In the genomic region with DNA sequence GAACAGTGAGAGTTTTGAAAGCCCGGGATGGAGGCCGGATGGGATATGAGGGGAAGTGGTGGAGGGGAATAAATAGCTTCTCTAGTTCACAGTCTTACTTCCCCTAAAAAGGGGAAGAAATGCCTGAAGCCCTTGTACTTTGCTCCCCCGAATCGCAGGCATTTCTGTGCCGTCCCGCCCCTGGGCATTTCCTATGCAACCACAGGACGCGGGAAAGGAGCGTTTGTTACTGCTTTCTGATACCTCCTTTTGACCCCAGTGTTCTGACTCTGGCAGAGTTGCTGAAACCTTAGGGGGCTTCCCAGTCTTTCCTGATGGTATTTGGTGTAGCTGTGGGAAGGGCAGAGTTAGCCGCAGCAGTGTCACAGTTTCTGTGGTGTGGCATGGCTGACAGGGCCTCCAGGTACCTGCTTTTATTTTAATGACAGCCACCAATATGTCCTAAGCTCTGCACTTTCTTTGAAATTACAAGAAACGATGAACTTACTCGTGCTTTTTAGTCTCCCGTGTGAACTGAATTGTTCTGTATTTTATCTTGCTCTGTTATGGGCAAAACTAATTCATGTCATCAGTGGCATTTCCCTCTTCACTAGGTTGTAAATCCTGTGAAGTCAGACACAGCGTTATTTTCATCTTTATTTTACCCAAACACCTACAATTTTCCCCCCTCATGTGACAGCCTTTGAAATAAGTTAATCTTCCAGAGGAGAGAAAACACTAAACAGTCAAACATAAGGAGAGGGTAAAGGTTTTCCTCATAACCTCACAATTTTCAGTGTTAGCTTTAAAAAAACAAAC, we compare ENCODE assay signal across 1 cellular context.
TF ChIP-seq lines count a peak whose summit lies in the region.

No MANE protein-coding gene starts in this region.

TF ChIP-seq in HepG2, 621 proteins besides CTCF, POLR2A, EP300 and RAD21 (continued from another document and continues in another):
- TF ChIP-seq, protein P1, sequence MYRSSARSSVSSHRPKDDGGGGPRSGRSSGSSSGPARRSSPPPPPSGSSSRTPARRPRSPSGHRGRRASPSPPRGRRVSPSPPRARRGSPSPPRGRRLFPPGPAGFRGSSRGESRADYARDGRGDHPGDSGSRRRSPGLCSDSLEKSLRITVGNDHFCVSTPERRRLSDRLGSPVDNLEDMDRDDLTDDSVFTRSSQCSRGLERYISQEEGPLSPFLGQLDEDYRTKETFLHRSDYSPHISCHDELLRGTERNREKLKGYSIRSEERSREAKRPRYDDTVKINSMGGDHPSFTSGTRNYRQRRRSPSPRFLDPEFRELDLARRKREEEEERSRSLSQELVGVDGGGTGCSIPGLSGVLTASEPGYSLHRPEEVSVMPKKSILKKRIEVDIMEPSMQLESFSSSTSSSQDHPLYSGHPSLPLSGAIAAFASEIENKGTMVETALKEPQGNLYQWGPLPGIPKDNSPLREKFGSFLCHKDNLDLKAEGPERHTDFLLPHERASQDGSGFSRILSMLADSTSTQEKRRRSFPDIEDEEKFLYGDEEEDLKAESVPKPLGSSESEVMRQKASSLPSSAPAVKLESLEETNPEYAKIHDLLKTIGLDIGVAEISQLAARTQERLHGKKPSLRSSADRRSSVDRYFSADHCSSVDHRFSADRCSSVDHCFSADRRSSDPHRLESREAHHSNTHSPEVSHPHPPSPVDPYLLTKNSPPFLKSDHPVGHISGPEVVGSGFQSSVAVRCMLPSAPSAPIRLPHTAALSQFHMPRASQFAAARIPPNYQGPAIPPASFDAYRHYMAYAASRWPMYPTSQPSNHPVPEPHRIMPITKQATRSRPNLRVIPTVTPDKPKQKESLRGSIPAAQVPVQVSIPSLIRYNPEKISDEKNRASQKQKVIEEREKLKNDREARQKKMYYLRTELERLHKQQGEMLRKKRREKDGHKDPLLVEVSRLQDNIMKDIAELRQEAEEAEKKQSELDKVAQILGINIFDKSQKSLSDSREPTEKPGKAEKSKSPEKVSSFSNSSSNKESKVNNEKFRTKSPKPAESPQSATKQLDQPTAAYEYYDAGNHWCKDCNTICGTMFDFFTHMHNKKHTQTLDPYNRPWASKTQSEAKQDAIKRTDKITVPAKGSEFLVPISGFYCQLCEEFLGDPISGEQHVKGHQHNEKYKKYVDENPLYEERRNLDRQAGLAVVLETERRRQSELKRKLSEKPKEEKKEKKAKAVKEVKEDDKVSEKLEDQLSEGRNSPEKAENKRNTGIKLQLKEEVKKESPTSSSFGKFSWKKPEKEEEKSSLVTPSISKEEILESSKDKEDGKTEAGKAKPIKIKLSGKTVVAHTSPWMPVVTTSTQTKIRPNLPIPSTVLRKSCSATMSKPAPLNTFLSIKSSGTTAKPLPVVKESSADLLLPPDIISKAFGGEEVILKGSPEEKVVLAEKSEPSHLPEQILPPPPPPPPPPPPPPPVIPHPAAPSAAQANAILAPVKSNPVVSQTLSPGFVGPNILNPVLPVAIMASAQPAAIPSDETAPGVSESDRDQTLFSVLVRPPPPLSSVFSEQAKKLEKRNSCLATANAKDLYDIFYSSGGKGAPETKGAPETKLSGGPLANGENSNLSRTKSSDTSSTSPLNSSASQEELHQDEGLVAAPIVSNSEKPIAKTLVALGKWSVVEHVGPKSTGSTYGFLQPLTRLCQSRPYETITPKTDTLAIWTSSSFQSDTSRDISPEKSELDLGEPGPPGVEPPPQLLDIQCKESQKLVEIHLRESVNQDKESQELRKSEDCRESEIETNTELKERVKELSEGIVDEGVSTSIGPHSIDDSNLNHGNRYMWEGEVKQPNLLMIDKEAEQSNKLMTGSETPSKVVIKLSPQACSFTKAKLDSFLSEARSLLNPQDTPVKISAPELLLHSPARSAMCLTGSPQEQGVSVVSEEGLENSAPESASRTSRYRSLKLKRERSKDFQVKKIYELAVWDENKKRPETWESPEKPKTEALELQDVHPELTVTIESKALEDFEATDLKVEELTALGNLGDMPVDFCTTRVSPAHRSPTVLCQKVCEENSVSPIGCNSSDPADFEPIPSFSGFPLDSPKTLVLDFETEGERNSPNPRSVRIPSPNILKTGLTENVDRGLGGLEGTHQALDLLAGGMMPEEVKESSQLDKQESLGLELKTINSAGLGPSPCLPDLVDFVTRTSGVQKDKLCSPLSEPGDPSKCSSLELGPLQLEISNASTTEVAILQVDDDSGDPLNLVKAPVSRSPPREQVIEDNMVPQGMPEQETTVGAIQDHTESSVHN (CRISPR knock-in tag; IDR thresholded peaks at IDR 0.05), result no peak
- TF ChIP-seq, protein P2, sequence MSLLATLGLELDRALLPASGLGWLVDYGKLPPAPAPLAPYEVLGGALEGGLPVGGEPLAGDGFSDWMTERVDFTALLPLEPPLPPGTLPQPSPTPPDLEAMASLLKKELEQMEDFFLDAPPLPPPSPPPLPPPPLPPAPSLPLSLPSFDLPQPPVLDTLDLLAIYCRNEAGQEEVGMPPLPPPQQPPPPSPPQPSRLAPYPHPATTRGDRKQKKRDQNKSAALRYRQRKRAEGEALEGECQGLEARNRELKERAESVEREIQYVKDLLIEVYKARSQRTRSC (CRISPR knock-in tag; IDR thresholded peaks at IDR 0.05; ENCODE audit: low read depth), result no peak
- TF ChIP-seq ZNF484 (CRISPR knock-in tag; IDR thresholded peaks at IDR 0.05; ENCODE audit: borderline replicate concordance, low read depth) (no peak), ZNF20 (CRISPR knock-in tag; IDR thresholded peaks at IDR 0.05) (no peak), ZNF460 (CRISPR knock-in tag; IDR thresholded peaks at IDR 0.05; ENCODE audit: borderline replicate concordance) (no peak), ZNF143 (CRISPR knock-in tag; IDR thresholded peaks at IDR 0.05) (no peak), FOXA3 (CRISPR knock-in tag; IDR thresholded peaks at IDR 0.05) (no peak), ZNF616 (CRISPR knock-in tag; IDR thresholded peaks at IDR 0.05; ENCODE audit: low read depth) (no peak), SETDB1 (CRISPR knock-in tag; IDR thresholded peaks at IDR 0.05; ENCODE audit: borderline replicate concordance) (no peak), ZNF619 (CRISPR knock-in tag; IDR thresholded peaks at IDR 0.05) (no peak), NFRKB (IDR thresholded peaks at IDR 0.05) (no peak), SNRNP70 (IDR thresholded peaks at IDR 0.05; ENCODE audit: low read depth, low read length) (no peak), KMT2B (CRISPR knock-in tag; IDR thresholded peaks at IDR 0.05) (no peak), HMGA1 (CRISPR knock-in tag; conservative IDR thresholded peaks at IDR 0.05) (no peak), HNRNPK (IDR thresholded peaks at IDR 0.05; ENCODE audit: low read depth, low read length, poor library complexity, severe bottlenecking) (peak; percentile 12), NBN (conservative IDR thresholded peaks at IDR 0.05) (no peak), RELA (CRISPR knock-in tag; IDR thresholded peaks at IDR 0.05) (no peak), ARNT (IDR thresholded peaks at IDR 0.05) (no peak), SRY (CRISPR knock-in tag; IDR thresholded peaks at IDR 0.05) (no peak), TRIM24 (CRISPR knock-in tag; IDR thresholded peaks at IDR 0.05) (no peak)
- TF ChIP-seq, protein P3, sequence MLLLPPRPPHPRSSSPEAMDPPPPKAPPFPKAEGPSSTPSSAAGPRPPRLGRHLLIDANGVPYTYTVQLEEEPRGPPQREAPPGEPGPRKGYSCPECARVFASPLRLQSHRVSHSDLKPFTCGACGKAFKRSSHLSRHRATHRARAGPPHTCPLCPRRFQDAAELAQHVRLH (CRISPR knock-in tag; IDR thresholded peaks at IDR 0.05; ENCODE audit: borderline replicate concordance, low read depth), result 0 out of 2 replicates have a peak, but pooled peaks have one; percentile 2
- TF ChIP-seq, protein P4, sequence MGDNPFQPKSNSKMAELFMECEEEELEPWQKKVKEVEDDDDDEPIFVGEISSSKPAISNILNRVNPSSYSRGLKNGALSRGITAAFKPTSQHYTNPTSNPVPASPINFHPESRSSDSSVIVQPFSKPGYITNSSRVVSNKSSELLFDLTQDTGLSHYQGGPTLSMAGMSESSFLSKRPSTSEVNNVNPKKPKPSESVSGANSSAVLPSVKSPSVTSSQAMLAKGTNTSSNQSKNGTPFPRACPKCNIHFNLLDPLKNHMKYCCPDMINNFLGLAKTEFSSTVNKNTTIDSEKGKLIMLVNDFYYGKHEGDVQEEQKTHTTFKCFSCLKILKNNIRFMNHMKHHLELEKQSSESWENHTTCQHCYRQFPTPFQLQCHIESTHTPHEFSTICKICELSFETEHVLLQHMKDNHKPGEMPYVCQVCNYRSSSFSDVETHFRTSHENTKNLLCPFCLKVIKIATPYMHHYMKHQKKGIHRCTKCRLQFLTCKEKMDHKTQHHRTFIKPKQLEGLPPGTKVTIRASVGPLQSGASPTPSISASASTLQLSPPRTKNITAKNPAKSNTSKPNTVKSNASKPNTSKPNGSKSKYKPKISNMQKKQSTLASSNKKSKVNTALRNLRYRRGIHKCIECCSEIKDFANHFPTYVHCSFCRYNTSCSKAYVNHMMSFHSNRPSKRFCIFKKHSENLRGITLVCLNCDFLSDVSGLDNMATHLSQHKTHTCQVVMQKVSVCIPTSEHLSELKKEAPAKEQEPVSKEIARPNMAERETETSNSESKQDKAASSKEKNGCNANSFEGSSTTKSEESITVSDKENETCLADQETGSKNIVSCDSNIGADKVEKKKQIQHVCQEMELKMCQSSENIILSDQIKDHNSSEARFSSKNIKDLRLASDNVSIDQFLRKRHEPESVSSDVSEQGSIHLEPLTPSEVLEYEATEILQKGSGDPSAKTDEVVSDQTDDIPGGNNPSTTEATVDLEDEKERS (CRISPR knock-in tag; IDR thresholded peaks at IDR 0.05), result no peak
- TF ChIP-seq, protein P5, sequence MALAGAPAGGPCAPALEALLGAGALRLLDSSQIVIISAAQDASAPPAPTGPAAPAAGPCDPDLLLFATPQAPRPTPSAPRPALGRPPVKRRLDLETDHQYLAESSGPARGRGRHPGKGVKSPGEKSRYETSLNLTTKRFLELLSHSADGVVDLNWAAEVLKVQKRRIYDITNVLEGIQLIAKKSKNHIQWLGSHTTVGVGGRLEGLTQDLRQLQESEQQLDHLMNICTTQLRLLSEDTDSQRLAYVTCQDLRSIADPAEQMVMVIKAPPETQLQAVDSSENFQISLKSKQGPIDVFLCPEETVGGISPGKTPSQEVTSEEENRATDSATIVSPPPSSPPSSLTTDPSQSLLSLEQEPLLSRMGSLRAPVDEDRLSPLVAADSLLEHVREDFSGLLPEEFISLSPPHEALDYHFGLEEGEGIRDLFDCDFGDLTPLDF (CRISPR knock-in tag; IDR thresholded peaks at IDR 0.05), result no peak
- TF ChIP-seq, protein P6, sequence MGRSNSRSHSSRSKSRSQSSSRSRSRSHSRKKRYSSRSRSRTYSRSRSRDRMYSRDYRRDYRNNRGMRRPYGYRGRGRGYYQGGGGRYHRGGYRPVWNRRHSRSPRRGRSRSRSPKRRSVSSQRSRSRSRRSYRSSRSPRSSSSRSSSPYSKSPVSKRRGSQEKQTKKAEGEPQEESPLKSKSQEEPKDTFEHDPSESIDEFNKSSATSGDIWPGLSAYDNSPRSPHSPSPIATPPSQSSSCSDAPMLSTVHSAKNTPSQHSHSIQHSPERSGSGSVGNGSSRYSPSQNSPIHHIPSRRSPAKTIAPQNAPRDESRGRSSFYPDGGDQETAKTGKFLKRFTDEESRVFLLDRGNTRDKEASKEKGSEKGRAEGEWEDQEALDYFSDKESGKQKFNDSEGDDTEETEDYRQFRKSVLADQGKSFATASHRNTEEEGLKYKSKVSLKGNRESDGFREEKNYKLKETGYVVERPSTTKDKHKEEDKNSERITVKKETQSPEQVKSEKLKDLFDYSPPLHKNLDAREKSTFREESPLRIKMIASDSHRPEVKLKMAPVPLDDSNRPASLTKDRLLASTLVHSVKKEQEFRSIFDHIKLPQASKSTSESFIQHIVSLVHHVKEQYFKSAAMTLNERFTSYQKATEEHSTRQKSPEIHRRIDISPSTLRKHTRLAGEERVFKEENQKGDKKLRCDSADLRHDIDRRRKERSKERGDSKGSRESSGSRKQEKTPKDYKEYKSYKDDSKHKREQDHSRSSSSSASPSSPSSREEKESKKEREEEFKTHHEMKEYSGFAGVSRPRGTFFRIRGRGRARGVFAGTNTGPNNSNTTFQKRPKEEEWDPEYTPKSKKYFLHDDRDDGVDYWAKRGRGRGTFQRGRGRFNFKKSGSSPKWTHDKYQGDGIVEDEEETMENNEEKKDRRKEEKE (IDR thresholded peaks at IDR 0.05), result no peak
- TF ChIP-seq, protein P7, sequence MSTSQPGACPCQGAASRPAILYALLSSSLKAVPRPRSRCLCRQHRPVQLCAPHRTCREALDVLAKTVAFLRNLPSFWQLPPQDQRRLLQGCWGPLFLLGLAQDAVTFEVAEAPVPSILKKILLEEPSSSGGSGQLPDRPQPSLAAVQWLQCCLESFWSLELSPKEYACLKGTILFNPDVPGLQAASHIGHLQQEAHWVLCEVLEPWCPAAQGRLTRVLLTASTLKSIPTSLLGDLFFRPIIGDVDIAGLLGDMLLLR (CRISPR knock-in tag; IDR thresholded peaks at IDR 0.05), result no peak
- TF ChIP-seq, protein P8, sequence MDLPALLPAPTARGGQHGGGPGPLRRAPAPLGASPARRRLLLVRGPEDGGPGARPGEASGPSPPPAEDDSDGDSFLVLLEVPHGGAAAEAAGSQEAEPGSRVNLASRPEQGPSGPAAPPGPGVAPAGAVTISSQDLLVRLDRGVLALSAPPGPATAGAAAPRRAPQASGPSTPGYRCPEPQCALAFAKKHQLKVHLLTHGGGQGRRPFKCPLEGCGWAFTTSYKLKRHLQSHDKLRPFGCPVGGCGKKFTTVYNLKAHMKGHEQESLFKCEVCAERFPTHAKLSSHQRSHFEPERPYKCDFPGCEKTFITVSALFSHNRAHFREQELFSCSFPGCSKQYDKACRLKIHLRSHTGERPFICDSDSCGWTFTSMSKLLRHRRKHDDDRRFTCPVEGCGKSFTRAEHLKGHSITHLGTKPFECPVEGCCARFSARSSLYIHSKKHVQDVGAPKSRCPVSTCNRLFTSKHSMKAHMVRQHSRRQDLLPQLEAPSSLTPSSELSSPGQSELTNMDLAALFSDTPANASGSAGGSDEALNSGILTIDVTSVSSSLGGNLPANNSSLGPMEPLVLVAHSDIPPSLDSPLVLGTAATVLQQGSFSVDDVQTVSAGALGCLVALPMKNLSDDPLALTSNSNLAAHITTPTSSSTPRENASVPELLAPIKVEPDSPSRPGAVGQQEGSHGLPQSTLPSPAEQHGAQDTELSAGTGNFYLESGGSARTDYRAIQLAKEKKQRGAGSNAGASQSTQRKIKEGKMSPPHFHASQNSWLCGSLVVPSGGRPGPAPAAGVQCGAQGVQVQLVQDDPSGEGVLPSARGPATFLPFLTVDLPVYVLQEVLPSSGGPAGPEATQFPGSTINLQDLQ (CRISPR knock-in tag; IDR thresholded peaks at IDR 0.05), result no peak
- TF ChIP-seq, protein P9, sequence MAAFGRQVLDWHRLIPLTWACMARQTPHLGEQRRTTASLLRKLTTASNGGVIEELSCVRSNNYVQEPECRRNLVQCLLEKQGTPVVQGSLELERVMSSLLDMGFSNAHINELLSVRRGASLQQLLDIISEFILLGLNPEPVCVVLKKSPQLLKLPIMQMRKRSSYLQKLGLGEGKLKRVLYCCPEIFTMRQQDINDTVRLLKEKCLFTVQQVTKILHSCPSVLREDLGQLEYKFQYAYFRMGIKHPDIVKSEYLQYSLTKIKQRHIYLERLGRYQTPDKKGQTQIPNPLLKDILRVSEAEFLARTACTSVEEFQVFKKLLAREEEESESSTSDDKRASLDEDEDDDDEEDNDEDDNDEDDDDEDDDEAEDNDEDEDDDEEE (CRISPR knock-in tag; IDR thresholded peaks at IDR 0.05), result 0 out of 2 replicates have a peak, but pooled peaks have one; percentile 35
- TF ChIP-seq, protein P10, sequence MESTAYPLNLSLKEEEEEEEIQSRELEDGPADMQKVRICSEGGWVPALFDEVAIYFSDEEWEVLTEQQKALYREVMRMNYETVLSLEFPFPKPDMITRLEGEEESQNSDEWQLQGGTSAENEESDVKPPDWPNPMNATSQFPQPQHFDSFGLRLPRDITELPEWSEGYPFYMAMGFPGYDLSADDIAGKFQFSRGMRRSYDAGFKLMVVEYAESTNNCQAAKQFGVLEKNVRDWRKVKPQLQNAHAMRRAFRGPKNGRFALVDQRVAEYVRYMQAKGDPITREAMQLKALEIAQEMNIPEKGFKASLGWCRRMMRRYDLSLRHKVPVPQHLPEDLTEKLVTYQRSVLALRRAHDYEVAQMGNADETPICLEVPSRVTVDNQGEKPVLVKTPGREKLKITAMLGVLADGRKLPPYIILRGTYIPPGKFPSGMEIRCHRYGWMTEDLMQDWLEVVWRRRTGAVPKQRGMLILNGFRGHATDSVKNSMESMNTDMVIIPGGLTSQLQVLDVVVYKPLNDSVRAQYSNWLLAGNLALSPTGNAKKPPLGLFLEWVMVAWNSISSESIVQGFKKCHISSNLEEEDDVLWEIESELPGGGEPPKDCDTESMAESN (CRISPR knock-in tag; conservative IDR thresholded peaks at IDR 0.05), result no peak
